Comparison of ENCODE assay signal across 15 cellular contexts in genomic region chr10:101774589-101775272, GRCh38. TPM values are rescaled to one million over a fixed set of nuclear protein-coding genes. Genes with fewer than 3 reads are reported as not detected.
A peak's percentile ranks its signal among the peaks of the same experiment; 100 is the strongest.
DNase-seq lines count a peak whose midpoint lies in the region; ATAC-seq and TF ChIP-seq lines count a peak whose summit lies in the region.
"Had no signal": no experiment of that assay in that cellular context is flagged by ENCODE, and none has a peak within 500 bp of the region (broad histone marks: within the 10 kb centered on the region; RNA-seq: fewer than 3 reads in every experiment).

No MANE protein-coding gene starts in this region.

- intact Hi-C loops in left ventricle myocardium superior (cut with micrococcal nuclease), result loop anchor here (10.0 kb wide), 1 partner anchor 170 kb away; no protein-coding TSS in a partner anchor
- intact Hi-C loops in stomach (cut with DNase I; ENCODE audit: low total_unique reads), result no loop called here
- intact Hi-C loops in natural killer cell (cut with micrococcal nuclease), result no loop called here

- ATAC-seq in left ventricle myocardium superior (no peak), GM19397 (IDR thresholded peaks at IDR 0.05; ENCODE audit: unreplicated experiment) (no peak), natural killer cell (no peak)
- no peak for ATAC-seq in activated T-helper 17 cell treated with anti-CD3 and anti-CD28 coated beads, Interleukin-2, amount 50 U/mL, for 72 hours (replicated peaks)
- ATAC-seq: HCT116 had no signal

- no peak for TF ChIP-seq EP300 in stomach (IDR thresholded peaks at IDR 0.05)

- H3K4me3 ChIP-seq in cardiac muscle cell (peak overlapping the region; percentile 49), stomach (peak overlapping the region in 1 of 4 donors; percentile 41)
- H3K4me3 ChIP-seq: ovary had no signal

- H3K9me3 ChIP-seq in cardiac muscle cell (ENCODE audit: low read depth) (no peaks in the 10 kb centered on the region), stomach (no peaks in the 10 kb centered on the region)
- H3K9me3 ChIP-seq: ovary had no signal

- 6 to 11% (median 8%) methylated on average over 18 to 32 of the region's 32 CpGs for WGBS in stomach, 5 donors

- no peak for TF ChIP-seq CTCF in cardiac muscle cell (IDR thresholded peaks at IDR 0.05; ENCODE audit: low read depth, low read length)
- no peak for TF ChIP-seq CTCF in stomach (IDR thresholded peaks at IDR 0.05)
- no peak for TF ChIP-seq CTCF in natural killer cell (IDR thresholded peaks at IDR 0.05)

- H3K27ac Mint-ChIP-seq in activated T-helper 17 cell treated with anti-CD3 and anti-CD28 coated beads, Interleukin-2, amount 50 U/mL, for 72 hours, result no peak overlapping the region
- H3K27ac Mint-ChIP-seq in natural killer cell, result no peak overlapping the region

- peaks cover 12% of the 10 kb centered on the region for H3K4me1 Mint-ChIP-seq in activated T-helper 17 cell treated with anti-CD3 and anti-CD28 coated beads, Interleukin-2, amount 50 U/mL, for 72 hours
- peaks cover 10 to 33% of the 10 kb centered on the region in 2 donors for H3K4me1 Mint-ChIP-seq in natural killer cell

- H3K4me3 Mint-ChIP-seq in activated T-helper 17 cell treated with anti-CD3 and anti-CD28 coated beads, Interleukin-2, amount 50 U/mL, for 72 hours, result peak overlapping the region; percentile 22
- H3K4me3 Mint-ChIP-seq in natural killer cell, result no peak overlapping the region

- DNase-seq in cardiac muscle cell (ENCODE audit: low read depth in 1 of 2, low spot score in 1 of 2), result no peak
- DNase-seq in left ventricle myocardium superior, result no peak
- peak; percentile 77 for DNase-seq in mesenteric fat pad (ENCODE audit: low spot score)
- peak; percentile 24 for DNase-seq in stomach
- DNase-seq in NCI-H82 treated with DMSO at 0.1 percent for 48 hours (lab: John Stamatoyannopoulos, UW; ENCODE audit: unreplicated experiment), result no peak
- no peak for DNase-seq in natural killer cell
- DNase-seq: DND-41; NCI-H1092 treated with DMSO at 0.1 percent for 48 hours; NCI-H524; ovary; stimulated activated CD8-positive, alpha-beta memory T cell treated with anti-CD3 and anti-CD28 coated beads, Interleukin-4, amount 100 ng/mL, for 48 hours had no signal

- no peak for TF ChIP-seq POLR2A in stomach (IDR thresholded peaks at IDR 0.05)

- H3K36me3 Mint-ChIP-seq in activated T-helper 17 cell treated with anti-CD3 and anti-CD28 coated beads, Interleukin-2, amount 50 U/mL, for 72 hours (ENCODE audit: low read depth), result peaks cover 32% of the 10 kb centered on the region
- no peaks in the 10 kb centered on the region for H3K36me3 Mint-ChIP-seq in natural killer cell

- H3K27ac ChIP-seq in cardiac muscle cell, result no peak overlapping the region
- H3K27ac ChIP-seq in stomach, result no peak overlapping the region
- H3K27ac ChIP-seq: ovary had no signal

- H3K27me3 Mint-ChIP-seq in activated T-helper 17 cell treated with anti-CD3 and anti-CD28 coated beads, Interleukin-2, amount 50 U/mL, for 72 hours, result peaks cover 57% of the 10 kb centered on the region
- H3K27me3 Mint-ChIP-seq in natural killer cell (ENCODE audit: low read depth in 2 of 2), result peaks cover 58 to 61% of the 10 kb centered on the region in 2 donors

- H3K36me3 ChIP-seq in cardiac muscle cell (no peaks in the 10 kb centered on the region), stomach (no peaks in the 10 kb centered on the region)
- H3K36me3 ChIP-seq: ovary had no signal

- peaks cover 9% of the 10 kb centered on the region for H3K4me1 ChIP-seq in cardiac muscle cell (ENCODE audit: low read depth)
- H3K4me1 ChIP-seq in stomach, result peaks cover 32 to 52% (median 43%) of the 10 kb centered on the region in 4 donors

- peaks cover 39% of the 10 kb centered on the region for H3K27me3 ChIP-seq in cardiac muscle cell
- peaks cover 36 to 100% (median 89%) of the 10 kb centered on the region in 3 donors for H3K27me3 ChIP-seq in stomach
- H3K27me3 ChIP-seq: ovary had no signal

- H3K9me3 Mint-ChIP-seq in activated T-helper 17 cell treated with anti-CD3 and anti-CD28 coated beads, Interleukin-2, amount 50 U/mL, for 72 hours, result no peaks in the 10 kb centered on the region
- no peaks in the 10 kb centered on the region for H3K9me3 Mint-ChIP-seq in natural killer cell

RNA-seq across cellular contexts. Expression of gene FGF8, which starts 1.2 kb away (rescaled TPM):
- total RNA-seq in cardiac muscle cell, result 5.7 and 12.8 TPM in 2 replicates
- 1.8 and 3.1 TPM in 2 replicates for polyA plus RNA-seq in cardiac muscle cell
- not detected for total RNA-seq in left ventricle myocardium superior
- total RNA-seq in activated T-helper 17 cell treated with anti-CD3 and anti-CD28 coated beads, Interleukin-2, amount 50 U/mL, for 72 hours, result not detected
- not detected for total RNA-seq in mesenteric fat pad
- not detected for total RNA-seq in stomach
- polyA plus RNA-seq in stomach, result not detected
- total RNA-seq in natural killer cell, result not detected
- total RNA-seq: frontal cortex, ovary had no signal
- polyA plus RNA-seq: ovary had no signal

RNA-seq across cellular contexts. Expression of gene NPM3, which starts 8.5 kb away (rescaled TPM):
- total RNA-seq in cardiac muscle cell (78.9 and 92.6 TPM in 2 replicates), left ventricle myocardium superior (8.4 TPM), mesenteric fat pad (18.8 TPM), stomach (10 to 100 TPM in 3 of 5 donors, 1 to 10 TPM in 1, not detected in 1; 2.3 to 68.1 (median 32.6) TPM), natural killer cell (1 to 10 TPM; 8.2 to 9.0 (median 8.5) TPM)
- polyA plus RNA-seq in cardiac muscle cell (8.1 and 14.6 TPM in 2 replicates), stomach (10 to 100 TPM; 22.0 to 30.2 (median 26.0) TPM)
- 100 to 1,000 TPM in 1 of 2 donors, 10 to 100 TPM in 1; 72.6 to 162 TPM for total RNA-seq in activated T-helper 17 cell treated with anti-CD3 and anti-CD28 coated beads, Interleukin-2, amount 50 U/mL, for 72 hours

RNA-seq across cellular contexts. Expression of gene OGA, which starts 43.5 kb away (rescaled TPM):
- total RNA-seq in cardiac muscle cell (51.8 and 98.1 TPM in 2 replicates), left ventricle myocardium superior (79.8 TPM), mesenteric fat pad (92.7 TPM), stomach (100 to 1,000 TPM; 123 to 312 (median 233) TPM), natural killer cell (100 to 1,000 TPM; 427 to 488 (median 481) TPM)
- polyA plus RNA-seq in cardiac muscle cell (56.4 and 95.2 TPM in 2 replicates), stomach (10 to 100 TPM; 18.9 to 41.7 (median 28.0) TPM)
- total RNA-seq in activated T-helper 17 cell treated with anti-CD3 and anti-CD28 coated beads, Interleukin-2, amount 50 U/mL, for 72 hours, result 100 to 1,000 TPM; 119 to 291 TPM

Comparison
In these comparisons a context has a peak if more than half of its experiments do, and no peak if none do; other contexts are left out.
1. DNase-seq: peak in mesenteric fat pad (single experiment) and stomach (single experiment); none in cardiac muscle cell (0 of 2), left ventricle myocardium superior (single experiment), NCI-H82 treated with DMSO at 0.1 percent for 48 hours (single experiment) and natural killer cell (single experiment).